ENCODE assay signal across 1 cellular context in the genomic region with DNA sequence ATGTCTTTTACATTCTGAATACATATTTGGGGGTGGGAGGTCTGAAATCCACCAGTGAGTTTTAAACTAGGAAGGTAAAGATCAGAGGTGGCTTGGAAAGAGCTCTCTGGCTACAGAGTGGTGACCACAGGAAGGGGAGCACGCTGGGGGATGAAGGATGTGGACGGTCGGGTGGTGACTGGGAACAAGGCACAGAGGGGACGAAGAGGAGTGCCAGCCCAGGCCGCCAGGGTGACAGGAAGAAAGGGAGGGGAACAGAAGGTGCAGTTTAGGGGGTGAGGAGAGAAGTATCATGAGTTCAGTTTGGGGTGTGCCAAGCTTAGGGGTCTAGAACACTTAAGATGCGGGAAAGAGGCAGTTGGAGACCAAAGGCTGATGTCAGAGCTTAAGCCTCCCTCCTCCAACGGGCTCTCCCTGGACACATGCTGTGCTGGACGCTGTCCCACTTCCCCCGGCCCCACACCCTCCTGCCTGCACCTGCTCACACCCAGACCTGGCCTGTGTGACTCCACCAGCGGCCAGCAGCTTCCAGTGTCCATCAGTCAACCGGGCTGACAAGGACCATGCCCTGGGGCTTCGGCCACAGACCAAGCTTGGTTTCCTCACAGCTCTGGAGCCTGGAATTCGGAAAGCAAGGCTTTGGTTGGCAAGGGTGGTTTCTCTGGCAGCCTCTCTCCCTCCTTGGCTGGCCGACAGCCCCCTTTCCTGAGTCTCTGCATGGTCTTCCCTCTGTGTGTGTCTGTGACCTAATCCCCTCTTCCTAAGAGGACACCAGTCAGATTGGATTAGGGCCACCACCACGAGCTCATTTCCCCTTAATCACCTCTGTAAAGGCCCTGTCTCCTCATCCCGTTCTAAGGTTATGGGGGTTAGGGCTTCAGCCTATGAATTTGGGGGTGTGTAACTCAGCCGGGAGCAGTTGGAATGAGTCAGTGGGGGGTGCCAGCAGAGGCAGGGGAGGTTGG.
TF ChIP-seq lines count a peak whose summit lies in the region.

No MANE protein-coding gene starts in this region.

TF ChIP-seq in GM12891, 5 proteins besides CTCF, POLR2A, EP300 and RAD21:
- TF ChIP-seq SPI1 (IDR thresholded peaks at IDR 0.05; ENCODE audit: low read depth, low read length) (no peak), PAX5 (IDR thresholded peaks at IDR 0.05; ENCODE audit: insufficient read depth, low read length, severe bottlenecking) (no peak), POLR2AphosphoS5 (IDR thresholded peaks at IDR 0.05; ENCODE audit: low read depth, low read length) (no peak), POU2F2 (IDR thresholded peaks at IDR 0.05; ENCODE audit: low read depth, low read length) (no peak), TAF1 (IDR thresholded peaks at IDR 0.05; ENCODE audit: low read depth, low read length) (no peak)
TF ChIP-seq in GM12891: peak in this region for 0.
